Comparison of ENCODE assay signal across 23 cellular contexts in the genomic region with DNA sequence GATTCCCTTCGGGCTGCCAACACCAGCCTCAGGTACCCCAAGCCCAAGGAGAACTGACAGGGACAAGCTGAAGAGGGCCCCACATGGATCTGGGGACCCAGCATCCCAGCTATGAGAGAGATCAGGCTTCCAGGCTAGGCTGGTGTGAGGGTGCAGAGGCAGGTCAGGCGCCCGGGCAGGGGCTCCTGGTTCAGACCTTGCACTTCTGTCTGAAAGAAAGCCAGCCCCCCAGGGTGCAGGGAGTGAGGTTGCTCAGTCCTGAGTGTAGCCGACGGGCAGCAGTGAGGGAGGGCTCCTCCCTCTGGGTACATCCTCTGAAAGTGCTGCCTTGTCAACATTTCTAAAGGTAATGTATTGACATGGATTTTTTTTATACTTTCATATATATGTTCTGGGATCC. TPM values are rescaled to one million over a fixed set of nuclear protein-coding genes. Genes with fewer than 3 reads are reported as not detected.
"Had no signal": no experiment of that assay in that cellular context is flagged by ENCODE, and none has a peak within 500 bp of the region (broad histone marks: within the 10 kb centered on the region; RNA-seq: fewer than 3 reads in every experiment).

No MANE protein-coding gene starts in this region.

- H3K9me3 ChIP-seq: colonic mucosa, esophagus squamous epithelium, gastrocnemius medialis had no signal

- H3K4me3 ChIP-seq: colonic mucosa, esophagus squamous epithelium, gastrocnemius medialis, heart right ventricle, left lung, lower lobe of right lung, mucosa of descending colon had no signal

- H3K27ac ChIP-seq: colonic mucosa, epithelial cell of prostate, esophagus squamous epithelium, gastrocnemius medialis, heart right ventricle, left lung, lower lobe of right lung had no signal

- H3K4me1 ChIP-seq: colonic mucosa, esophagus squamous epithelium, heart right ventricle, left lung, lower lobe of right lung had no signal

- H3K27me3 ChIP-seq: colonic mucosa had no signal

- ATAC-seq: effector memory CD8-positive, alpha-beta T cell; esophagus mucosa; gastrocnemius medialis; heart right ventricle; left lung; left ventricle myocardium superior; lower lobe of right lung; mucosa of descending colon had no signal

- H3K36me3 ChIP-seq: colonic mucosa, esophagus squamous epithelium, gastrocnemius medialis, heart right ventricle, left lung, lower lobe of right lung had no signal

- DNase-seq: colonic mucosa; cortex of kidney; effector CD8-positive, alpha-beta T cell; effector memory CD8-positive, alpha-beta T cell; endodermal cell; erythroblast; esophagus squamous epithelium; foreskin fibroblast; foreskin melanocyte; gastrocnemius medialis; glutamatergic neuron; head of caudate nucleus; heart right ventricle; hippocampal formation; kidney glomerular epithelial cell; left lung; left ventricle myocardium superior; lower lobe of right lung; mesenchymal stem cell; mucosa of descending colon had no signal

RNA-seq across cellular contexts. Expression of a gene that starts 33.1 kb away (rescaled TPM):
- total RNA-seq: esophagus mucosa, gastrocnemius medialis, left lung, lower leg skin, lower lobe of right lung had no signal
